13 cellular contexts compared by ENCODE assay signal in genomic region chr2:134336352-134336751, GRCh38.
A peak's percentile ranks its signal among the peaks of the same experiment; 100 is the strongest.
DNase-seq lines count a peak whose midpoint lies in the region; ATAC-seq, FAIRE-seq and TF ChIP-seq lines count a peak whose summit lies in the region.
"Had no signal": no experiment of that assay in that cellular context is flagged by ENCODE, and none has a peak within 500 bp of the region (broad histone marks: within the 10 kb centered on the region; RNA-seq: fewer than 3 reads in every experiment).

No MANE protein-coding gene starts in this region.

- ATAC-seq in GM19328 (IDR thresholded peaks at IDR 0.05; ENCODE audit: unreplicated experiment) (peak; percentile 78), HG02759 (IDR thresholded peaks at IDR 0.05; ENCODE audit: unreplicated experiment) (peak; percentile 98), HG03457 (IDR thresholded peaks at IDR 0.05; ENCODE audit: unreplicated experiment) (peak; percentile 94), upper lobe of left lung (ENCODE audit: low FRiP score in 2 of 2) (no peak)

- no peaks in the 10 kb centered on the region for H3K9me3 ChIP-seq in upper lobe of left lung
- no peaks in the 10 kb centered on the region for H3K9me3 ChIP-seq in tibial nerve
- H3K9me3 ChIP-seq: vagina had no signal

- H3K27ac ChIP-seq in upper lobe of left lung (no peak overlapping the region), tibial nerve (no peak overlapping the region)
- H3K27ac ChIP-seq: vagina had no signal

- TF ChIP-seq CTCF in GM12864 (IDR thresholded peaks at IDR 0.05; ENCODE audit: low read depth, low read length, missing control alignments) (no peak), upper lobe of left lung (IDR thresholded peaks at IDR 0.05) (no peak), tibial nerve (IDR thresholded peaks at IDR 0.05) (no peak)

- H3K27me3 ChIP-seq in upper lobe of left lung: no peaks in the 10 kb centered on the region
- no peaks in the 10 kb centered on the region for H3K27me3 ChIP-seq in tibial nerve
- H3K27me3 ChIP-seq: vagina had no signal

- DNase-seq in GM12864 (ENCODE audit: low read depth) (peak; percentile 31), HTR-8/SVneo (ENCODE audit: insufficient read length, low spot score) (no peak), upper lobe of left lung (no peak), tibial nerve (ENCODE audit: low spot score in 2 of 2) (no peak), COLO668 (lab: John Stamatoyannopoulos, UW; ENCODE audit: unreplicated experiment) (no peak)
- DNase-seq: activated CD4-positive, alpha-beta T cell treated with anti-CD3 and anti-CD28 coated beads for 1 hour; activated naive CD4-positive, alpha-beta T cell treated with anti-CD3 and anti-CD28 coated beads, Interleukin-2, amount 50 U/mL, for 16 hours; effector CD8-positive, alpha-beta T cell; NCI-H2029 treated with DMSO at 0.1 percent for 48 hours had no signal

- H3K36me3 ChIP-seq in upper lobe of left lung: peaks cover 0 to under 1% (median 0%) of the 10 kb centered on the region in 4 donors
- no peaks in the 10 kb centered on the region for H3K36me3 ChIP-seq in tibial nerve
- H3K36me3 ChIP-seq: vagina had no signal

- WGBS in upper lobe of left lung, 2 donors: 66 to 69% methylated on average over 4 of the region's 4 CpGs
- 63 to 65% methylated on average over 4 of the region's 4 CpGs for WGBS in tibial nerve, 2 donors

- TF ChIP-seq POLR2A in upper lobe of left lung (IDR thresholded peaks at IDR 0.05): no peak
- TF ChIP-seq POLR2A in tibial nerve (IDR thresholded peaks at IDR 0.05): no peak

- TF ChIP-seq EP300 in upper lobe of left lung (IDR thresholded peaks at IDR 0.05): no peak
- no peak for TF ChIP-seq EP300 in tibial nerve (IDR thresholded peaks at IDR 0.05)

- FAIRE-seq in HTR-8/SVneo (lab: Jason Lieb, UNC): no peak

- H3K4me3 ChIP-seq in GM12864 (ENCODE audit: low read depth, low read length): no peak overlapping the region
- no peak overlapping the region for H3K4me3 ChIP-seq in upper lobe of left lung
- no peak overlapping the region for H3K4me3 ChIP-seq in tibial nerve
- H3K4me3 ChIP-seq: vagina had no signal

- peaks cover 0 to 7% (median 0%) of the 10 kb centered on the region in 4 donors for H3K4me1 ChIP-seq in upper lobe of left lung
- peaks cover 0 to 21% (median 5%) of the 10 kb centered on the region in 4 donors for H3K4me1 ChIP-seq in tibial nerve
- H3K4me1 ChIP-seq: vagina had no signal

Comparison
In these comparisons a context has a peak if more than half of its experiments do, and no peak if none do; other contexts are left out.
1. ATAC-seq: peak in GM19328 (single experiment), HG02759 (single experiment) and HG03457 (single experiment); none in upper lobe of left lung (0 of 2).